ENCODE assay signal across 10 cellular contexts in genomic region chr5:151569132-151570046, GRCh38. TPM values are rescaled to one million over a fixed set of nuclear protein-coding genes. Genes with fewer than 3 reads are reported as not detected.
A peak's percentile ranks its signal among the peaks of the same experiment; 100 is the strongest.
DNase-seq lines count a peak whose midpoint lies in the region; ATAC-seq and TF ChIP-seq lines count a peak whose summit lies in the region.
"Had no signal": no experiment of that assay in that cellular context is flagged by ENCODE, and none has a peak within 500 bp of the region (broad histone marks: within the 10 kb centered on the region; RNA-seq: fewer than 3 reads in every experiment).

No MANE protein-coding gene starts in this region.

- intact Hi-C loops in psoas muscle (cut with DNase I), result no loop called here

- peak; percentile 61 for ATAC-seq in GM19372 (IDR thresholded peaks at IDR 0.05; ENCODE audit: low read depth, unreplicated experiment)
- no peak for ATAC-seq in psoas muscle

- no peaks in the 10 kb centered on the region for H3K9me3 ChIP-seq in psoas muscle

- H3K4me3 ChIP-seq in GM12865 (ENCODE audit: low read depth, low read length), result no peak overlapping the region
- H3K4me3 ChIP-seq in psoas muscle, result no peak overlapping the region

- no peaks in the 10 kb centered on the region for H3K27me3 ChIP-seq in psoas muscle (ENCODE audit: insufficient read depth in 3 of 3, low read length in 2 of 3)

- no peaks in the 10 kb centered on the region for H3K4me1 ChIP-seq in psoas muscle

- TF ChIP-seq CTCF in GM12865 (IDR thresholded peaks at IDR 0.05; ENCODE audit: insufficient read depth, low read depth, low read length, missing control alignments) (no peak), psoas muscle (IDR thresholded peaks at IDR 0.05) (no peak)

- peak; percentile 45 for DNase-seq in GM12865 (ENCODE audit: low read depth)
- peak; percentile 30 for DNase-seq in SK-MEL-5 (ENCODE audit: low read depth, low spot score)
- peak; percentile 80 for DNase-seq in kidney glomerular epithelial cell (lab: John Stamatoyannopoulos, UW)
- DNase-seq in DMS 273 (lab: John Stamatoyannopoulos, UW; ENCODE audit: unreplicated experiment), result no peak
- no peak for DNase-seq in psoas muscle
- DNase-seq in G401 (ENCODE audit: low spot score), result no peak
- DNase-seq in COLO829 (ENCODE audit: low spot score), result no peak
- DNase-seq: DMS 273 treated with DMSO at 0.1 percent for 48 hours, NCI-H2081 had no signal

- no peak overlapping the region for H3K27ac ChIP-seq in psoas muscle

- in situ Hi-C loops in SK-MEL-5 (cut with HindIII; ENCODE audit: low pct_unique_long_range_greater_than_20kb, low sequenced_read_pairs), result no loop called here
- in situ Hi-C loops in G401 (cut with HindIII; ENCODE audit: low sequenced_read_pairs), result no loop called here

- H3K36me3 ChIP-seq in psoas muscle (ENCODE audit: insufficient read depth in 1 of 2, low read depth in 1 of 2), result no peaks in the 10 kb centered on the region

- WGBS in psoas muscle, 3 donors, result 78 to 82% (median 80%) methylated on average over 8 of the region's 8 CpGs

RNA-seq across cellular contexts. Expression of gene FAT2, which starts 21.7 kb away (rescaled TPM):
- 1.4 TPM in 2 replicates for total RNA-seq in SK-MEL-5 (2014; rRNA removed; shearing (Covaris generic))
- 1.2 and 1.4 TPM in 2 replicates for polyA plus RNA-seq in SK-MEL-5 (2015; cell fraction: cytosol; rRNA removed)
- 0.91 and 1.4 TPM in 2 replicates for polyA plus RNA-seq in SK-MEL-5 (2015; cell fraction: nucleus; rRNA removed)
- total RNA-seq in psoas muscle, result under 1 TPM in 2 of 4 donors, not detected in 2; 0.02 TPM
- under 1 TPM in 2 of 3 donors, not detected in 1; 0.01 to 0.03 TPM for polyA plus RNA-seq in psoas muscle
- not detected in 2 replicates for total RNA-seq in G401 (2014; rRNA removed; shearing (Covaris generic))

Comparison
In these comparisons a context has a peak if more than half of its experiments do, and no peak if none do; other contexts are left out.
1. DNase-seq: peak in GM12865 (single experiment), SK-MEL-5 (single experiment) and kidney glomerular epithelial cell (single experiment); none in DMS 273 (single experiment), psoas muscle (0 of 2), G401 (single experiment) and COLO829 (single experiment).